9 cellular contexts compared by ENCODE assay signal in genomic region chr7:29886827-29887226, GRCh38.
"Had no signal": no experiment of that assay in that cellular context is flagged by ENCODE, and none has a peak within 500 bp of the region (broad histone marks: within the 10 kb centered on the region; RNA-seq: fewer than 3 reads in every experiment).

No MANE protein-coding gene starts in this region.

- ATAC-seq: GM23338, HCT116 had no signal

- H3K9me3 ChIP-seq: HAP-1 had no signal

- H3K9me3 Mint-ChIP-seq: GM23338, H9, HFFc6 had no signal

- DNase-seq: GM23248, GOT3, H7, H9, HCEC 1CT, HFFc6 had no signal

- H3K27ac Mint-ChIP-seq: GM23338, H9, HFFc6 had no signal

- H3K4me1 ChIP-seq: HAP-1 had no signal

- H3K4me3 Mint-ChIP-seq: GM23338, H9, HFFc6 had no signal

- H3K4me3 ChIP-seq: GM23248, GM23338, HAP-1 had no signal

- H3K27ac ChIP-seq: GM23248 had no signal
